In the genomic region with DNA sequence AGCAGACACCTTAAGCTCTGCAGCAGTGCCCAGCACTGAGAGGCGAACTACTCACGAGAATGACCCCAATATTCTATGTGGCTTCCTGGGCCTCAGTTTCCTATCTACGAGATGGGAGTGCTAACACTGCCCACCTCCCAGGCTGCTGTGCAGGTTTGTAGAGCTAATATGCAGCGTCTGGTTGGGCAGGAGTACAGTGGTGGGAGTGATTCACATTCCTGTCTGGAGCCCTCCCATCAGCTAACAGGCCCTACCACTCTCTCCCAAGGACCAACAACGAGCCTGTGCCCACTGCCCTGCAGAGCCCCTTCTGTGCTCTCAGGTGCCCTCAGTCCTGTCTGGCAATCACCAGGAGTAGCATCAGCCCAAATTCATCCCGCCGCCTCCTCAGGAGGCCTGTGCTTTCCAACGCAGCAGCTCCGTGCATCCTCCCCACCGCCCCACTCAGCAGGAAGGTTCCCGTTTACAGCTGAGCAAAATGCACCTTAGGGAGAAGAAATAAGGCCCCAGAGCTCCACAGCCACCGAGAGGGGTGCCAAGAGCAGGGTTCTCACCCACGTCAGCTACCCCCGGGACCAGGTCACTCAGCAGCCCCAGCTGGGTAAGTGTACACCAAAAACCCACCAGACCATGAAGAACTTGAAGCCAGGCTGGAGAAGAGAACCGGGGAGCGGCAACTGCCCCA, we compare ENCODE assay signal across 13 cellular contexts. TPM values are rescaled to one million over a fixed set of nuclear protein-coding genes. Genes with fewer than 3 reads are reported as not detected.
DNase-seq lines count a peak whose midpoint lies in the region; ATAC-seq and TF ChIP-seq lines count a peak whose summit lies in the region.
"Had no signal": no experiment of that assay in that cellular context is flagged by ENCODE, and none has a peak within 500 bp of the region (broad histone marks: within the 10 kb centered on the region; RNA-seq: fewer than 3 reads in every experiment).

No MANE protein-coding gene starts in this region.

- H4K20me1 ChIP-seq in PC-3 (ENCODE audit: low read length) = 0 out of 2 replicates have a peak, but pooled peaks cover 5% of the 10 kb centered on the region

- H3K4me2 ChIP-seq in PC-3 (ENCODE audit: low read length) = no peak overlapping the region

- H3K9me3 Mint-ChIP-seq in chondrocyte (ENCODE audit: low read depth) = no peaks in the 10 kb centered on the region
- H3K9me3 Mint-ChIP-seq in stimulated activated naive B cell treated with anti-CD40 and anti-IgM and Interleukin-4, amounts not matched to agents 10 μg/mL and 1 μg/mL and 100 μg/mL, for 72 hours = no peaks in the 10 kb centered on the region
- H3K9me3 Mint-ChIP-seq: activated T-helper 2 cell treated with anti-CD3 and anti-CD28 coated beads, Interferon-gamma antibody, Interleukin-2, Interleukin-4, amounts not matched to agents 10 μg/mL and 5 μg/mL and 100 μg/mL, durations not matched to agents 14 hours and 24 hours and 36 hours had no signal

- no peak overlapping the region for H3K27ac Mint-ChIP-seq in chondrocyte (ENCODE audit: unreplicated experiment)
- H3K27ac Mint-ChIP-seq in stimulated activated naive B cell treated with anti-CD40 and anti-IgM and Interleukin-4, amounts not matched to agents 10 μg/mL and 1 μg/mL and 100 μg/mL, for 72 hours = peak overlapping the region; percentile 74

- H3K36me3 ChIP-seq in lung (ENCODE audit: control insufficient read depth in 2 of 2, insufficient read depth in 2 of 2, low read length in 2 of 2) (peaks cover 0 to 3% of the 10 kb centered on the region in 2 donors), PC-3 (ENCODE audit: low read depth, low read length) (no peaks in the 10 kb centered on the region)

- H3K79me2 ChIP-seq in PC-3 (ENCODE audit: low read length) = peaks cover 91% of the 10 kb centered on the region

- no peaks in the 10 kb centered on the region for H3K9me2 ChIP-seq in PC-3 (replicated peaks; ENCODE audit: low read length)

- TF ChIP-seq POLR2A in GM19193 (IDR thresholded peaks at IDR 0.05; ENCODE audit: extremely low read depth, insufficient read depth, insufficient read length) = peak; percentile 19

- no peak for ATAC-seq in lung (ENCODE audit: insufficient read depth, low FRiP score)
- no peak for ATAC-seq in stimulated activated naive B cell treated with anti-CD40 and anti-IgM and Interleukin-4, amounts not matched to agents 10 μg/mL and 1 μg/mL and 100 μg/mL, for 72 hours (replicated peaks)
- no peak for ATAC-seq in GM18867 (IDR thresholded peaks at IDR 0.05; ENCODE audit: unreplicated experiment)
- no peak for ATAC-seq in HG02610 (IDR thresholded peaks at IDR 0.05; ENCODE audit: unreplicated experiment)
- no peak for ATAC-seq in PC-3
- ATAC-seq in HG02763 (IDR thresholded peaks at IDR 0.05; ENCODE audit: unreplicated experiment) = no peak

- CTCF ChIA-PET in PC-3 (lab: Charles Lee) = no interaction called here

- H3K27ac ChIP-seq in lung (ENCODE audit: low read depth in 1 of 2, low read length in 1 of 2) (peak overlapping the region; percentile 11 to 42), PC-3 (ENCODE audit: low read length) (no peak overlapping the region)

- H3K27me3 ChIP-seq in lung (ENCODE audit: control insufficient read depth, insufficient read depth) (no peaks in the 10 kb centered on the region), PC-3 (ENCODE audit: low read length) (no peaks in the 10 kb centered on the region)

- no peak overlapping the region for H3K9ac ChIP-seq in PC-3 (ENCODE audit: low read length)

- H3K9me3 ChIP-seq in lung (ENCODE audit: control insufficient read depth in 2 of 2, insufficient read depth in 1 of 2, low read length in 1 of 2) (no peaks in the 10 kb centered on the region), PC-3 (ENCODE audit: low read length) (no peaks in the 10 kb centered on the region)

- no peaks in the 10 kb centered on the region for H3F3A ChIP-seq in PC-3 (ENCODE audit: low read length, unreplicated experiment)

- no peak for TF ChIP-seq CTCF in chondrocyte (IDR thresholded peaks at IDR 0.05)
- no peak for TF ChIP-seq CTCF in lung (IDR thresholded peaks at IDR 0.05; ENCODE audit: control extremely low read depth, extremely low read depth)
- TF ChIP-seq CTCF in PC-3 (conservative IDR thresholded peaks at IDR 0.05; ENCODE audit: low read depth, low read length) = no peak

- whole genome bisulfite sequencing in lung, 2 donors = 85 to 88% methylated on average over 16 of the region's 16 CpGs

- POLR2A ChIA-PET in PC-3 (lab: Charles Lee; ENCODE audit: unreplicated experiment) = no interaction called here

- H3K4me3 ChIP-seq in lung (no peak overlapping the region), PC-3 (ENCODE audit: low read length) (no peak overlapping the region)

- H3K4me1 ChIP-seq in lung (ENCODE audit: control insufficient read depth in 2 of 2, insufficient read depth in 2 of 2, low read length in 2 of 2) (peaks cover 16 to 44% of the 10 kb centered on the region in 2 donors), PC-3 (ENCODE audit: insufficient read depth, low read length) (no peaks in the 10 kb centered on the region)

- H3K36me3 Mint-ChIP-seq in chondrocyte (ENCODE audit: low read depth) = no peaks in the 10 kb centered on the region
- H3K36me3 Mint-ChIP-seq in stimulated activated naive B cell treated with anti-CD40 and anti-IgM and Interleukin-4, amounts not matched to agents 10 μg/mL and 1 μg/mL and 100 μg/mL, for 72 hours = peaks cover 4 to 31% of the 10 kb centered on the region in 2 donors

- intact Hi-C loops in PC-3 (cut with micrococcal nuclease) = no loop called here

- no TSS peak for BruUV-seq in PC-3 (replicated peaks; lab: Mats Ljungman, UMichigan)

- H2AFZ ChIP-seq in PC-3 (ENCODE audit: low read length) = no peak overlapping the region

- peak; percentile 53 for DNase-seq in chondrocyte (ENCODE audit: low spot score)
- DNase-seq in lung (ENCODE audit: low spot score) = no peak
- DNase-seq in stimulated activated naive B cell treated with anti-CD40 and anti-IgM and Interleukin-4, amounts not matched to agents 10 μg/mL and 1 μg/mL and 100 μg/mL, for 72 hours = no peak
- no peak for DNase-seq in PC-3
- DNase-seq: KG1, NCI-H2171, occipital lobe had no signal

- no peak overlapping the region for H3K4me3 Mint-ChIP-seq in chondrocyte (ENCODE audit: unreplicated experiment)
- peak overlapping the region; percentile 39 to 53 for H3K4me3 Mint-ChIP-seq in stimulated activated naive B cell treated with anti-CD40 and anti-IgM and Interleukin-4, amounts not matched to agents 10 μg/mL and 1 μg/mL and 100 μg/mL, for 72 hours

- peaks cover 49% of the 10 kb centered on the region for H3K4me1 Mint-ChIP-seq in chondrocyte (ENCODE audit: low read depth)
- H3K4me1 Mint-ChIP-seq in stimulated activated naive B cell treated with anti-CD40 and anti-IgM and Interleukin-4, amounts not matched to agents 10 μg/mL and 1 μg/mL and 100 μg/mL, for 72 hours = peaks cover 73 to 95% of the 10 kb centered on the region in 2 donors

- no peaks in the 10 kb centered on the region for H3K27me3 Mint-ChIP-seq in chondrocyte (ENCODE audit: low read depth)
- no peaks in the 10 kb centered on the region for H3K27me3 Mint-ChIP-seq in stimulated activated naive B cell treated with anti-CD40 and anti-IgM and Interleukin-4, amounts not matched to agents 10 μg/mL and 1 μg/mL and 100 μg/mL, for 72 hours

RNA-seq across cellular contexts. Expression of gene AKT2, which starts 6.6 kb away (rescaled TPM):
- total RNA-seq in chondrocyte (99.9 to 136 TPM (median 100 TPM) in 3 replicates), lung (100 to 1,000 TPM; 117 to 138 TPM), PC-3 (2014; rRNA removed) (80.6 and 84.9 TPM in 2 replicates)
- polyA plus RNA-seq in lung = 10 to 100 TPM; 62.3 to 69.7 TPM

RNA-seq across cellular contexts. Expression of gene CCNP, which starts 52.0 kb away (rescaled TPM):
- total RNA-seq in chondrocyte (0.52 to 0.73 TPM (median 0.59 TPM) in 3 replicates), lung (under 1 TPM; 0.52 to 0.68 TPM), PC-3 (2014; rRNA removed) (not detected in 2 replicates)
- under 1 TPM; 0.07 to 0.28 TPM for polyA plus RNA-seq in lung
- total RNA-seq: RPMI7951 had no signal
